9 cellular contexts compared by ENCODE assay signal in the genomic region with DNA sequence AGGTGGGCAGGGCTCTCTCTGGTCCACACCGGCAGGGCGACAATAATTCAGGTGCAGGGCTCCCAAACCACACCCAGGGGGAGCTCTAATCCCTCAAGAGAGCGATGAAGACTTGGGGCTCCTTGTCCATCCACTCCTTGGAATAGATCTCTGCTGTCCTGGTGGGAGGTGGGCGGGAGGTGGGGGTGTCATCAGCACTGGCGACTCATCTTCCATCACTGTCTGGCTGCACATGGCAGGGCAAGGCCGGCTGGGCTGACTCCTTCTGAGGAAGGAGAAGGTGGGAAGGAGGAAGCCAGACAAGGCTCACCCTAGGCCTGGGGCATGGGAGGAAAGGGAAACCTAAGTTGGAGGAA. TPM values are rescaled to one million over a fixed set of nuclear protein-coding genes. Genes with fewer than 3 reads are reported as not detected.
DNase-seq lines count a peak whose midpoint lies in the region; ATAC-seq, FAIRE-seq and TF ChIP-seq lines count a peak whose summit lies in the region.
"Had no signal": no experiment of that assay in that cellular context is flagged by ENCODE, and none has a peak within 500 bp of the region (broad histone marks: within the 10 kb centered on the region; RNA-seq: fewer than 3 reads in every experiment).

No MANE protein-coding gene starts in this region.

- H3K36me3 Mint-ChIP-seq in activated CD4-positive, alpha-beta memory T cell treated with anti-CD3 and anti-CD28 coated beads, Interleukin-2, amount 10 ng/mL, durations not matched to agents 7 days and 5 days (ENCODE audit: low read depth), result no peaks in the 10 kb centered on the region

- CTCF ChIA-PET in A673 (lab: Charles Lee), result interaction anchor here (0.6 to 3.7 kb wide), 8 partner anchors 13 to 587 kb away, joined by 3 to 16 read pairs (median 4); no protein-coding TSS in a partner anchor
- CTCF ChIA-PET in activated CD4-positive, alpha-beta memory T cell treated with anti-CD3 and anti-CD28 coated beads, Interleukin-2, amount 10 ng/mL, durations not matched to agents 7 days and 5 days (lab: Charles Lee), result interaction anchor here (0.6 to 1.6 kb wide), 7 partner anchors 13 to 1795 kb away, joined by 3 to 7 read pairs (median 3); no protein-coding TSS in a partner anchor

- H3K4me3 ChIP-seq in A673 (ENCODE audit: low read depth, low read length, poor library complexity, severe bottlenecking) (no peak overlapping the region), left ventricle myocardium inferior (no peak overlapping the region)

- H3K4me1 ChIP-seq in A673 (ENCODE audit: insufficient read depth, low read length, poor library complexity, severe bottlenecking) (peaks cover 26% of the 10 kb centered on the region), left ventricle myocardium inferior (peaks cover 13% of the 10 kb centered on the region)

- H3K27me3 ChIP-seq in A673 (replicated peaks; ENCODE audit: insufficient read depth, low read depth, low read length, poor library complexity) (no peaks in the 10 kb centered on the region), left ventricle myocardium inferior (ENCODE audit: low read depth) (peaks cover 7% of the 10 kb centered on the region)

- peaks cover 29% of the 10 kb centered on the region for H3K27me3 Mint-ChIP-seq in activated CD4-positive, alpha-beta memory T cell treated with anti-CD3 and anti-CD28 coated beads, Interleukin-2, amount 10 ng/mL, durations not matched to agents 7 days and 5 days

- no TSS peak for BruUV-seq in A673 (replicated peaks; lab: Mats Ljungman, UMichigan)

- H3K4me1 Mint-ChIP-seq in activated CD4-positive, alpha-beta memory T cell treated with anti-CD3 and anti-CD28 coated beads, Interleukin-2, amount 10 ng/mL, durations not matched to agents 7 days and 5 days, result no peaks in the 10 kb centered on the region

- POLR2A ChIA-PET in A673 (lab: Charles Lee; ENCODE audit: low non-redundant PET), result interaction anchor here (0.6 kb wide), 1 partner anchor 15 kb away, joined by 3 read pairs; no protein-coding TSS in a partner anchor
- POLR2A ChIA-PET in activated CD4-positive, alpha-beta memory T cell treated with anti-CD3 and anti-CD28 coated beads, Interleukin-2, amount 10 ng/mL, durations not matched to agents 7 days and 5 days (lab: Charles Lee), result no interaction called here

- intact Hi-C loops in A673 (cut with micrococcal nuclease; ENCODE audit: unreplicated experiment) (loop anchor here (5.0 kb wide), 2 partner anchors 81 to 96 kb away; no protein-coding TSS in a partner anchor), left ventricle myocardium inferior (cut with micrococcal nuclease) (loop anchor here (10.0 kb wide), 1 partner anchor 93 kb away; no protein-coding TSS in a partner anchor)

- H3K27ac Mint-ChIP-seq in activated CD4-positive, alpha-beta memory T cell treated with anti-CD3 and anti-CD28 coated beads, Interleukin-2, amount 10 ng/mL, durations not matched to agents 7 days and 5 days, result no peak overlapping the region

- no peaks in the 10 kb centered on the region for H3K9me3 ChIP-seq in A673 (ENCODE audit: low read depth, low read length, poor library complexity, severe bottlenecking)
- no peaks in the 10 kb centered on the region for H3K9me3 ChIP-seq in left ventricle myocardium inferior (replicated peaks)

- DNase-seq in A673 (ENCODE audit: low spot score) (peak; percentile 87), GM12892 (ENCODE audit: insufficient read length) (peak; percentile 50), NCI-H146 (lab: John Stamatoyannopoulos, UW) (peak; percentile 38), left ventricle myocardium inferior (no peak)
- DNase-seq in activated CD4-positive, alpha-beta memory T cell treated with anti-CD3 and anti-CD28 coated beads, Interleukin-2, amount 10 ng/mL, durations not matched to agents 7 days and 5 days, result peak; percentile 40
- DNase-seq in stimulated activated CD4-positive, alpha-beta T cell treated with anti-CD3 and anti-CD28 coated beads, Interleukin-15, amount 100 ng/mL, for 24 hours, result peak; percentile 46

- TF ChIP-seq POLR2A in GM12892 (IDR thresholded peaks at IDR 0.05; ENCODE audit: low read depth, low read length), result no peak

- no peak overlapping the region for H3K4me3 Mint-ChIP-seq in activated CD4-positive, alpha-beta memory T cell treated with anti-CD3 and anti-CD28 coated beads, Interleukin-2, amount 10 ng/mL, durations not matched to agents 7 days and 5 days

- H3K27ac ChIP-seq in A673 (ENCODE audit: low read depth, low read length, poor library complexity, severe bottlenecking), result no peak overlapping the region
- no peak overlapping the region for H3K27ac ChIP-seq in left ventricle myocardium inferior (replicated peaks)

- H3K36me3 ChIP-seq in A673 (ENCODE audit: insufficient read depth, low read length, poor library complexity, severe bottlenecking) (no peaks in the 10 kb centered on the region), left ventricle myocardium inferior (no peaks in the 10 kb centered on the region)

- FAIRE-seq in GM12892 (lab: Jason Lieb, UNC), result no peak

- no peak for ATAC-seq in GM18858 (IDR thresholded peaks at IDR 0.05; ENCODE audit: unreplicated experiment)
- ATAC-seq in GM18519 (IDR thresholded peaks at IDR 0.05; ENCODE audit: low FRiP score, unreplicated experiment), result no peak

- TF ChIP-seq CTCF in A673 (conservative IDR thresholded peaks at IDR 0.05; ENCODE audit: low read depth, low read length) (peak; percentile 86), left ventricle myocardium inferior (IDR thresholded peaks at IDR 0.05; ENCODE audit: borderline replicate concordance) (peak; percentile 62)

- no peaks in the 10 kb centered on the region for H3K9me3 Mint-ChIP-seq in activated CD4-positive, alpha-beta memory T cell treated with anti-CD3 and anti-CD28 coated beads, Interleukin-2, amount 10 ng/mL, durations not matched to agents 7 days and 5 days

RNA-seq across cellular contexts. Expression of a gene that starts 29.3 kb away (rescaled TPM):
- 0.90 and 2.3 TPM in 2 replicates for total RNA-seq in A673 (2021)
- polyA plus RNA-seq in GM12892 (2012; ENCODE audit: missing spikeins), result not detected
- not detected for total RNA-seq in activated CD4-positive, alpha-beta memory T cell treated with anti-CD3 and anti-CD28 coated beads, Interleukin-2, amount 10 ng/mL, durations not matched to agents 7 days and 5 days
- total RNA-seq in left ventricle myocardium inferior, result 8,708 TPM

RNA-seq across cellular contexts. Expression of a gene that starts 50.9 kb away (rescaled TPM):
- not detected in 2 replicates for total RNA-seq in A673 (2021)
- 0.89 TPM for polyA plus RNA-seq in GM12892 (2012; ENCODE audit: missing spikeins)
- not detected for total RNA-seq in activated CD4-positive, alpha-beta memory T cell treated with anti-CD3 and anti-CD28 coated beads, Interleukin-2, amount 10 ng/mL, durations not matched to agents 7 days and 5 days
- total RNA-seq in left ventricle myocardium inferior, result 2.0 TPM
- total RNA-seq: temporal lobe had no signal

Comparison
In these comparisons a context has a peak if more than half of its experiments do, and no peak if none do; other contexts are left out.
1. RNA of a gene that starts 29.3 kb away (total RNA-seq): 8,708 TPM in left ventricle myocardium inferior (single experiment); 0.90 to 2.3 TPM in A673 and not detected in activated CD4-positive, alpha-beta memory T cell treated with anti-CD3 and anti-CD28 coated beads, Interleukin-2, amount 10 ng/mL, durations not matched to agents 7 days and 5 days; every median in the first group is over 1,000 times any median in the second.